8 cellular contexts compared by ENCODE assay signal in genomic region chr10:78047314-78047891, GRCh38. TPM values are rescaled to one million over a fixed set of nuclear protein-coding genes. Genes with fewer than 3 reads are reported as not detected.
DNase-seq lines count a peak whose midpoint lies in the region; ATAC-seq, FAIRE-seq and TF ChIP-seq lines count a peak whose summit lies in the region.

No MANE protein-coding gene starts in this region.

- POLR2A ChIA-PET in HEK293 (lab: Yijun Ruan, JAX): interaction anchor here (0.7 kb wide), 1 partner anchor 13 kb away, joined by 3 read pairs; no protein-coding TSS in a partner anchor
- POLR2A ChIA-PET in K562 (lab: Yijun Ruan, JAX): interaction anchor here (0.5 to 3.8 kb wide), 8 partner anchors 11 to 1301 kb away, joined by 3 to 21 read pairs (median 3); partner anchors contain the start of gene RPS24

- CTCF ChIA-PET in HEK293 (lab: Yijun Ruan, JAX) (interaction anchor here (0.5 to 5.9 kb wide), 72 partner anchors 9 to 1297 kb away, joined by 3 to 73 read pairs (median 4); no protein-coding TSS in a partner anchor), K562 (lab: Yijun Ruan, JAX; ENCODE audit: low intra/inter-chr PET ratio) (interaction anchor here (0.6 to 2.3 kb wide), 3 partner anchors 109 to 1149 kb away, joined by 3 to 11 read pairs (median 5); no protein-coding TSS in a partner anchor)

- peaks cover 0 to under 1% of the 10 kb centered on the region in 2 experiments; a peak in 2 of 5 replicates for H3K27me3 ChIP-seq in K562 (ENCODE audit: control insufficient read depth in 2 of 2, insufficient read depth in 2 of 2, low read length in 2 of 2)

- peak; percentile 94 for FAIRE-seq in K562 (lab: Jason Lieb, UNC)

- TF ChIP-seq EP300 in K562 (IDR thresholded peaks at IDR 0.05; ENCODE audit: low read length): no peak

- H3K4me1 ChIP-seq in HEK293 (ENCODE audit: control insufficient read depth, insufficient read depth, low read length) (no peaks in the 10 kb centered on the region), K562 (replicated peaks in 1 of 2; ENCODE audit: control insufficient read depth in 2 of 2, insufficient read depth in 2 of 2, low read length in 2 of 2) (peaks cover 0 to 17% of the 10 kb centered on the region in 2 experiments; a peak in 2 of 5 replicates)

- H3K36me3 ChIP-seq in HEK293 (ENCODE audit: control insufficient read depth in 2 of 2, insufficient read depth in 1 of 2, low read length in 2 of 2): peaks cover 0 to 21% of the 10 kb centered on the region in 2 experiments; a peak in 1 of 3 replicates
- peaks cover 4% of the 10 kb centered on the region for H3K36me3 ChIP-seq in K562 (ENCODE audit: control insufficient read depth, insufficient read depth, low read length)

- intact Hi-C loops in K562 (cut with micrococcal nuclease): loop anchor here (5.0 to 10.0 kb wide), 4 partner anchors 120 to 1150 kb away; no protein-coding TSS in a partner anchor

- 25% methylated on average over 13 of the region's 13 CpGs for WGBS in K562 (ENCODE audit: insufficient coverage, low coverage, missing lambda C conversion rate)

- peak; percentile 83 for ATAC-seq in K562
- ATAC-seq in HG03378 (IDR thresholded peaks at IDR 0.05; ENCODE audit: unreplicated experiment): no peak

- TF ChIP-seq RAD21 in K562 (CRISPR knock-in tag; conservative IDR thresholded peaks at IDR 0.05 in 1 of 2, IDR thresholded peaks at IDR 0.05 in 1 of 2): peak; percentile 89 to 95

- peaks cover 5% of the 10 kb centered on the region for H3K9me1 ChIP-seq in K562 (ENCODE audit: control insufficient read depth, insufficient read depth, low read length)

- DNase-seq in DMS79 (lab: John Stamatoyannopoulos, UW) (peak; percentile 57), NCI-H2081 (lab: John Stamatoyannopoulos, UW) (peak; percentile 69 to 75), UCSD-AML1 (lab: John Stamatoyannopoulos, UW; ENCODE audit: unreplicated experiment) (peak; percentile 77), K562 (ENCODE audit: extremely low read depth in 1 of 4, low spot score in 3 of 4) (peak; percentile 75 to 88 (median 77)), iPS DF 4.7 (ENCODE audit: extremely low read depth, low spot score) (peak; percentile 83)
- DNase-seq in stimulated activated CD4-positive, alpha-beta T cell treated with anti-CD3 and anti-CD28 coated beads, Interleukin-12 subunit alpha, Interleukin-12 subunit beta, amount 100 ng/mL, for 4 hours: peak; percentile 83

- no peak for TF ChIP-seq POLR2A in K562 (conservative IDR thresholded peaks at IDR 0.05)

- H3K4me2 ChIP-seq in K562 (ENCODE audit: insufficient read depth, low read length): no peak overlapping the region

- in situ Hi-C loops in K562 (cut with MboI): loop anchor here (25.0 kb wide), 1 partner anchor 1140 kb away; no protein-coding TSS in a partner anchor

- H2AFZ ChIP-seq in K562 (ENCODE audit: low read depth, low read length): no peak overlapping the region

- no peak overlapping the region for H3K27ac ChIP-seq in HEK293 (ENCODE audit: extremely low read depth, low read depth, low read length)
- H3K27ac ChIP-seq in K562 (ENCODE audit: extremely low read depth, low read depth, low read length): no peak overlapping the region

- no peaks in the 10 kb centered on the region for H3K9me3 ChIP-seq in HEK293 (ENCODE audit: control insufficient read depth, insufficient read depth, low read depth, low read length)
- no peaks in the 10 kb centered on the region for H3K9me3 ChIP-seq in K562 (replicated peaks; ENCODE audit: control insufficient read depth, insufficient read depth, low read depth, low read length)

- no peaks in the 10 kb centered on the region for H3K79me2 ChIP-seq in K562 (ENCODE audit: control insufficient read depth, insufficient read depth, low read length)

- H3K9ac ChIP-seq in K562 (ENCODE audit: insufficient read depth in 1 of 2, low read depth in 2 of 2, low read length in 2 of 2): no peak overlapping the region

- TF ChIP-seq CTCF in HEK293 (tag by site-specific recombination; IDR thresholded peaks at IDR 0.05) (peak; percentile 92), K562 (IDR thresholded peaks at IDR 0.05 in 2 of 3, conservative IDR thresholded peaks at IDR 0.05 in 1 of 3; ENCODE audit: insufficient read depth in 2 of 3, low read depth in 1 of 3, low read length in 3 of 3) (peak; percentile 95 to 98 (median 95))

- H3K4me3 ChIP-seq in HEK293 (ENCODE audit: low read depth, low read length) (no peak overlapping the region), K562 (no peak overlapping the region)

- peaks cover 31% of the 10 kb centered on the region for H4K20me1 ChIP-seq in K562 (replicated peaks; ENCODE audit: control insufficient read depth, insufficient read depth, low read length)

- BruUV-seq in K562 (replicated peaks; lab: Mats Ljungman, UMichigan): no TSS peak

TF ChIP-seq in HEK293, 187 proteins besides CTCF, POLR2A, EP300 and RAD21 (continues in another document):
- TF ChIP-seq ZNF654 (tag by site-specific recombination; IDR thresholded peaks at IDR 0.05; ENCODE audit: low read depth) (peak; percentile 80), IKZF3 (tag by site-specific recombination; IDR thresholded peaks at IDR 0.05) (peak; percentile 88), ZNF561 (tag by site-specific recombination; IDR thresholded peaks at IDR 0.05; ENCODE audit: borderline replicate concordance) (0 out of 2 replicates have a peak, but pooled peaks have one; percentile 34), ZBTB17 (tag by site-specific recombination; IDR thresholded peaks at IDR 0.05) (peak; percentile 54; the same call in 1 of the 2 replicates), YY1 (tag by site-specific recombination; IDR thresholded peaks at IDR 0.05) (no peak)

TF ChIP-seq in K562, 482 proteins besides CTCF, POLR2A, EP300 and RAD21 (continues in another document):
- TF ChIP-seq TCF15 (CRISPR knock-in tag; IDR thresholded peaks at IDR 0.05) (no peak), MED1 (CRISPR knock-in tag; IDR thresholded peaks at IDR 0.05; ENCODE audit: borderline replicate concordance) (no peak), SNRNP70 (optimal IDR thresholded peaks at IDR 0.05; ENCODE audit: low read depth, low read length) (no peak), NFATC3 (IDR thresholded peaks at IDR 0.05) (no peak), ZNF277 (CRISPR knock-in tag; IDR thresholded peaks at IDR 0.05; ENCODE audit: borderline replicate concordance) (no peak), MCM7 (IDR thresholded peaks at IDR 0.05) (no peak)

RNA-seq across cellular contexts. Expression of gene RPS24, which starts 13.7 kb away (rescaled TPM):
- 362 and 686 TPM in 2 replicates for total RNA-seq in K562 (2011; cell fraction: chromatin; rRNA removed; ENCODE audit: low replicate concordance)
- total RNA-seq in K562 (2011; cell fraction: nucleolus; rRNA removed): 441 and 473 TPM in 2 replicates
- total RNA-seq in K562 (2011; cell fraction: nucleoplasm; rRNA removed): 774 and 1,438 TPM in 2 replicates
- 2,880 and 3,475 TPM in 2 replicates for total RNA-seq in K562 (2014; rRNA removed)
- total RNA-seq in K562 (2014; rRNA removed; fragmentation: Illumina TruSeq; extraction: Trizol): 5,944 and 6,754 TPM in 2 replicates
- 6,744 and 6,794 TPM in 2 replicates for total RNA-seq in K562 (2015; rRNA removed; fragmentation: Illumina TruSeq; extraction: Trizol)
- 2,044 and 2,299 TPM in 2 replicates for total RNA-seq in K562 (2021)
- polyA plus RNA-seq in K562 (2011; rRNA removed): 5,671 and 6,768 TPM in 2 replicates
- 3,757 and 6,743 TPM in 2 replicates for polyA plus RNA-seq in K562 (2011; cell fraction: cytosol; rRNA removed)
- polyA plus RNA-seq in K562 (2011; cell fraction: nucleus; rRNA removed): 766 and 1,619 TPM in 2 replicates
- polyA plus RNA-seq in K562 (2012): 4,810 and 5,215 TPM in 2 replicates
- polyA plus RNA-seq in K562 (2014; fragmentation: Illumina TruSeq; extraction: Trizol): 6,207 and 7,307 TPM in 2 replicates
- polyA plus RNA-seq in K562 (2014; fragmentation: Nextera tagmentation; extraction: Ambion mirVana): 1,000 to 10,000 TPM; 1,947 to 2,307 TPM
- 5,755 and 6,708 TPM in 2 replicates for polyA plus RNA-seq in K562 (2014; rRNA removed)
- 2,288 and 2,688 TPM in 2 replicates for polyA minus RNA-seq in K562 (2011; rRNA and poly(A)+ RNA removed)
- polyA minus RNA-seq in K562 (2011; cell fraction: cytosol; rRNA and poly(A)+ RNA removed): 817 and 998 TPM in 2 replicates
- 229 and 608 TPM in 2 replicates for polyA minus RNA-seq in K562 (2011; cell fraction: nucleus; rRNA and poly(A)+ RNA removed)

RNA-seq across cellular contexts. Expression of gene POLR3A, which starts 18.1 kb away (rescaled TPM):
- 123 and 132 TPM in 2 replicates for total RNA-seq in K562 (2011; cell fraction: chromatin; rRNA removed; ENCODE audit: low replicate concordance)
- total RNA-seq in K562 (2011; cell fraction: nucleolus; rRNA removed): 73.2 and 88.4 TPM in 2 replicates
- 85.6 and 96.2 TPM in 2 replicates for total RNA-seq in K562 (2011; cell fraction: nucleoplasm; rRNA removed)
- total RNA-seq in K562 (2014; rRNA removed) (32.5 and 32.8 TPM in 2 replicates), K562 (2014; rRNA removed; fragmentation: Illumina TruSeq; extraction: Trizol) (24.0 and 25.5 TPM in 2 replicates), K562 (2015; rRNA removed; fragmentation: Illumina TruSeq; extraction: Trizol) (24.8 and 26.7 TPM in 2 replicates), K562 (2021) (37.0 TPM in 2 replicates)
- polyA plus RNA-seq in K562 (2011; rRNA removed) (19.0 and 22.9 TPM in 2 replicates), K562 (2014; fragmentation: Illumina TruSeq; extraction: Trizol) (28.4 and 33.1 TPM in 2 replicates), K562 (2014; fragmentation: Nextera tagmentation; extraction: Ambion mirVana) (10 to 100 TPM; 14.9 to 28.8 TPM), K562 (2014; rRNA removed) (20.2 and 21.2 TPM in 2 replicates)
- 14.9 and 16.1 TPM in 2 replicates for polyA plus RNA-seq in K562 (2011; cell fraction: cytosol; rRNA removed)
- polyA plus RNA-seq in K562 (2011; cell fraction: nucleus; rRNA removed): 28.0 and 28.6 TPM in 2 replicates
- polyA plus RNA-seq in K562 (2012): 15.5 and 16.9 TPM in 2 replicates
- 65.0 and 86.0 TPM in 2 replicates for polyA minus RNA-seq in K562 (2011; rRNA and poly(A)+ RNA removed)
- polyA minus RNA-seq in K562 (2011; cell fraction: cytosol; rRNA and poly(A)+ RNA removed): 34.2 and 43.2 TPM in 2 replicates
- polyA minus RNA-seq in K562 (2011; cell fraction: nucleus; rRNA and poly(A)+ RNA removed): 46.7 and 67.6 TPM in 2 replicates
